ENCODE assay signal across 15 cellular contexts in genomic region chr6:16657768-16658167, GRCh38.
DNase-seq lines count a peak whose midpoint lies in the region; ATAC-seq lines count a peak whose summit lies in the region.
"Had no signal": no experiment of that assay in that cellular context is flagged by ENCODE, and none has a peak within 500 bp of the region (broad histone marks: within the 10 kb centered on the region; RNA-seq: fewer than 3 reads in every experiment).

No MANE protein-coding gene starts in this region.

- H3K4me1 Mint-ChIP-seq in CD4-positive, alpha-beta memory T cell: peaks cover 59 to 78% (median 66%) of the 10 kb centered on the region in 4 donors
- H3K4me1 Mint-ChIP-seq in activated CD8-positive, alpha-beta T cell treated with anti-CD3 and anti-CD28 coated beads, Interleukin-2, amount 10 ng/mL, durations not matched to agents 7 days and 5 days (ENCODE audit: low read depth): peaks cover 62% of the 10 kb centered on the region
- H3K4me1 Mint-ChIP-seq in naive thymus-derived CD8-positive, alpha-beta T cell: peaks cover 11 to 51% (median 36%) of the 10 kb centered on the region in 4 donors

- H3K4me3 Mint-ChIP-seq in CD4-positive, alpha-beta memory T cell: peak overlapping the region; percentile 55 to 85 (median 68)
- H3K4me3 Mint-ChIP-seq in activated CD8-positive, alpha-beta T cell treated with anti-CD3 and anti-CD28 coated beads, Interleukin-2, amount 10 ng/mL, durations not matched to agents 7 days and 5 days: peak overlapping the region; percentile 16
- H3K4me3 Mint-ChIP-seq in naive thymus-derived CD8-positive, alpha-beta T cell: peak overlapping the region in 2 of 10 donors; percentile 4 to 30

- H3K9me3 Mint-ChIP-seq in CD4-positive, alpha-beta memory T cell: peaks cover 0 to 8% (median 5%) of the 10 kb centered on the region in 8 donors
- H3K9me3 Mint-ChIP-seq in activated CD8-positive, alpha-beta T cell treated with anti-CD3 and anti-CD28 coated beads, Interleukin-2, amount 10 ng/mL, durations not matched to agents 7 days and 5 days (ENCODE audit: insufficient read depth): no peaks in the 10 kb centered on the region
- peaks cover 0 to 20% (median 0%) of the 10 kb centered on the region in 9 donors for H3K9me3 Mint-ChIP-seq in naive thymus-derived CD8-positive, alpha-beta T cell

- H3K36me3 ChIP-seq in CD4-positive, alpha-beta memory T cell (ENCODE audit: insufficient read depth, low read length): no peaks in the 10 kb centered on the region
- H3K36me3 ChIP-seq: WERI-Rb-1 had no signal

- peak in 3 of 5 donors; percentile 29 to 43 (median 31) for DNase-seq in CD4-positive, alpha-beta memory T cell
- no peak for DNase-seq in activated CD8-positive, alpha-beta T cell treated with anti-CD3 and anti-CD28 coated beads, Interleukin-2, amount 10 ng/mL, durations not matched to agents 7 days and 5 days
- DNase-seq in naive thymus-derived CD8-positive, alpha-beta T cell: no peak
- no peak for DNase-seq in NOMO-1 (lab: John Stamatoyannopoulos, UW; ENCODE audit: unreplicated experiment in 2 of 2)
- DNase-seq in SIG-M5 (lab: John Stamatoyannopoulos, UW): no peak
- no peak for DNase-seq in LoVo (ENCODE audit: low spot score)
- DNase-seq: activated naive CD4-positive, alpha-beta T cell treated with anti-CD3 and anti-CD28 coated beads, Interleukin-2, amount 50 U/mL, for 16 hours; NCI-H1436 treated with DMSO at 0.1 percent for 48 hours; NCI-H774; SHP77; WERI-Rb-1 had no signal

- peaks cover 16 to 18% of the 10 kb centered on the region in 2 donors for H3K36me3 Mint-ChIP-seq in CD4-positive, alpha-beta memory T cell
- peaks cover 41% of the 10 kb centered on the region for H3K36me3 Mint-ChIP-seq in activated CD8-positive, alpha-beta T cell treated with anti-CD3 and anti-CD28 coated beads, Interleukin-2, amount 10 ng/mL, durations not matched to agents 7 days and 5 days (ENCODE audit: low read depth)
- H3K36me3 Mint-ChIP-seq in naive thymus-derived CD8-positive, alpha-beta T cell: peaks cover 18 to 37% (median 25%) of the 10 kb centered on the region in 3 donors

- H3K9me3 ChIP-seq in CD4-positive, alpha-beta memory T cell (ENCODE audit: control insufficient read depth in 1 of 2, low read length in 2 of 2): no peaks in the 10 kb centered on the region

- H3K4me1 ChIP-seq in CD4-positive, alpha-beta memory T cell (ENCODE audit: insufficient read depth, low read length): peaks cover 75% of the 10 kb centered on the region

- H3K4me3 ChIP-seq in CD4-positive, alpha-beta memory T cell (ENCODE audit: low read length in 2 of 2): no peak overlapping the region
- H3K4me3 ChIP-seq: coronary artery had no signal

- no peaks in the 10 kb centered on the region for H3K27me3 Mint-ChIP-seq in CD4-positive, alpha-beta memory T cell
- H3K27me3 Mint-ChIP-seq in activated CD8-positive, alpha-beta T cell treated with anti-CD3 and anti-CD28 coated beads, Interleukin-2, amount 10 ng/mL, durations not matched to agents 7 days and 5 days (ENCODE audit: low read depth): no peaks in the 10 kb centered on the region
- H3K27me3 Mint-ChIP-seq in naive thymus-derived CD8-positive, alpha-beta T cell: no peaks in the 10 kb centered on the region

- peak overlapping the region; percentile 77 to 95 (median 92) for H3K27ac Mint-ChIP-seq in CD4-positive, alpha-beta memory T cell
- peak overlapping the region; percentile 76 for H3K27ac Mint-ChIP-seq in activated CD8-positive, alpha-beta T cell treated with anti-CD3 and anti-CD28 coated beads, Interleukin-2, amount 10 ng/mL, durations not matched to agents 7 days and 5 days
- H3K27ac Mint-ChIP-seq in naive thymus-derived CD8-positive, alpha-beta T cell: peak overlapping the region in 5 of 10 donors; percentile 12 to 77 (median 21)

- POLR2A ChIA-PET in CD4-positive, alpha-beta memory T cell (lab: Charles Lee; ENCODE audit: partially characterized antibody): interaction anchor here (0.7 to 5.5 kb wide), 14 partner anchors 9 to 237 kb away, joined by 3 to 52 read pairs (median 5); partner anchors contain the start of gene ATXN1
- POLR2A ChIA-PET in activated CD8-positive, alpha-beta T cell treated with anti-CD3 and anti-CD28 coated beads, Interleukin-2, amount 10 ng/mL, durations not matched to agents 7 days and 5 days (lab: Charles Lee): interaction anchor here (1.0 to 2.4 kb wide), 5 partner anchors 11 to 104 kb away, joined by 3 to 14 read pairs (median 6); partner anchors contain the start of gene ATXN1
- POLR2A ChIA-PET in naive thymus-derived CD8-positive, alpha-beta T cell (lab: Charles Lee): no interaction called here

- ATAC-seq in GM18508 (IDR thresholded peaks at IDR 0.05; ENCODE audit: insufficient read depth, unreplicated experiment) (peak; percentile 60), HG02571 (IDR thresholded peaks at IDR 0.05; ENCODE audit: unreplicated experiment) (peak; percentile 49)
- peak; percentile 13 for ATAC-seq in activated CD8-positive, alpha-beta T cell treated with anti-CD3 and anti-CD28 coated beads, Interleukin-2, amount 10 ng/mL, durations not matched to agents 7 days and 5 days
- ATAC-seq in naive thymus-derived CD8-positive, alpha-beta T cell: no peak

- CTCF ChIA-PET in CD4-positive, alpha-beta memory T cell (lab: Charles Lee; ENCODE audit: partially characterized antibody): interaction anchor here (1.0 to 1.9 kb wide), 7 partner anchors 8 to 110 kb away, joined by 3 to 12 read pairs (median 4); no protein-coding TSS in a partner anchor
- CTCF ChIA-PET in activated CD8-positive, alpha-beta T cell treated with anti-CD3 and anti-CD28 coated beads, Interleukin-2, amount 10 ng/mL, durations not matched to agents 7 days and 5 days (lab: Charles Lee): interaction anchor here (0.9 to 3.8 kb wide), 8 partner anchors 14 to 146 kb away, joined by 3 to 30 read pairs (median 7); partner anchors contain the start of gene ATXN1

- H3K27me3 ChIP-seq in CD4-positive, alpha-beta memory T cell (ENCODE audit: insufficient read depth, low read length): no peaks in the 10 kb centered on the region

- H3K27ac ChIP-seq in CD4-positive, alpha-beta memory T cell (ENCODE audit: low read depth, low read length): peak overlapping the region; percentile 44
- H3K27ac ChIP-seq: C4-2B, coronary artery, WERI-Rb-1 had no signal

- intact Hi-C loops in CD4-positive, alpha-beta memory T cell (cut with micrococcal nuclease): loop anchor here (2.0 kb wide), 1 partner anchor 55 kb away; no protein-coding TSS in a partner anchor

Comparison
In these comparisons a context has a peak if more than half of its experiments do, and no peak if none do; other contexts are left out.
1. DNase-seq: peak in CD4-positive, alpha-beta memory T cell (3 of 5); none in activated CD8-positive, alpha-beta T cell treated with anti-CD3 and anti-CD28 coated beads, Interleukin-2, amount 10 ng/mL, durations not matched to agents 7 days and 5 days (single experiment), naive thymus-derived CD8-positive, alpha-beta T cell (0 of 10), NOMO-1 (0 of 2), SIG-M5 (single experiment) and LoVo (single experiment).
2. ATAC-seq: peak in GM18508 (single experiment), HG02571 (single experiment) and activated CD8-positive, alpha-beta T cell treated with anti-CD3 and anti-CD28 coated beads, Interleukin-2, amount 10 ng/mL, durations not matched to agents 7 days and 5 days (single experiment); none in naive thymus-derived CD8-positive, alpha-beta T cell (0 of 2).